8 cellular contexts compared by ENCODE assay signal in the genomic region with DNA sequence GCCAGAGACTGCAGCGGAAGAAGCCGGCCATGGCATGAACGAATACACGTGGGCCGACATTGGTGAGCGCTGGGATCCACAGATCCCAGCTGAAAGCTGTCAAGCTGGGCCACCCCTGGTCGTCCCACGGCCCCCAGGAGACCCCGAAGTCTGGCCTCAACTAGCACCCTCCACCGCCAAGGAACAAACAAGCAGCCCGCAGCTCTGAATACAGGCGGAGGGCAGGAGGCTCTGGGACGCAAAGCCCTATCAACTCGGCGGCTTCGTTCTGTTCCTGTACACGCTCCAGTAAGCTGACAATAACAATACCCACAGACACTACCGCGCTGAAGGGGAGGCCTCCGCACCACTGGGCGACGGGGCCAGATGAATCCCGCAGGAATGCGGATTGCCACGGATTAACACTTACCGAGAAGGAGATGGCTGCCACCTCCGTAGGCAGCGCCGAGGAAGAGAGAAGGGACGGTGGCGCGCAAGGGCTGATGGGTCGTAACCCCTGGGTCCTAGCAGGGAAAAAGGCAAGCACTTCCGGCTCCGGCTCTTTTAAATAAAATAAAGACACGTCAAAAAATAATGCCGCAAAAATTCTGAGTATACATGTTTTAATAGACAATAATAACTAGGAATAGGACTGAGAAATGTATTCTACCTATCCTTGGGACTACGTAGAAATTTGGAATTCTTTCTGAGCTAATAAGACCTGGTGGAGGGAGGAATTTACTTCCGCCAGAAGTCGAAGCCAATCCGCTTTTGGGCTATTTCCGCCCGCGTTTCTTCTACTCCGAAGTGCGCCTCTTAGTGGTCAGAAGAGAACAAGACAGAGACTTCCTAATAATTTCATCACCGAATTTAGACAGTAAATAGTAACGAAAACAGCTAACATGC. TPM values are rescaled to one million over a fixed set of nuclear protein-coding genes. Genes with fewer than 3 reads are reported as not detected.
A peak's percentile ranks its signal among the peaks of the same experiment; 100 is the strongest.
DNase-seq lines count a peak whose midpoint lies in the region; ATAC-seq and TF ChIP-seq lines count a peak whose summit lies in the region.

A gene (minus strand): TSS at position 481 of the 885 bp plus-strand sequence. CDS start 1,328 bp downstream, outside the sequence.

- peaks cover 29% of the 10 kb centered on the region for H3K4me1 Mint-ChIP-seq in progenitor cell of endocrine pancreas (ENCODE audit: low read depth)

- ATAC-seq in HG02884 (IDR thresholded peaks at IDR 0.05; ENCODE audit: unreplicated experiment), result peak; percentile 81

- intact Hi-C loops in T-helper 1 cell treated with Interleukin-12 subunit alpha and Interleukin-12 subunit beta and Interleukin-4 antibody, amounts not matched to agents 30 ng/mL and 1 ng/mL, for 36 hours (cut with micrococcal nuclease), result loop anchor here (1.0 to 10.0 kb wide), 18 partner anchors 27 to 1569 kb away; a partner anchor contains a TSS
- intact Hi-C loops in left ventricle myocardium inferior (cut with micrococcal nuclease), result no loop called here

- H3K9me3 Mint-ChIP-seq in progenitor cell of endocrine pancreas (ENCODE audit: low read depth), result no peaks in the 10 kb centered on the region

- H3K27ac ChIP-seq in left ventricle myocardium inferior (replicated peaks), result peak within 1 kb of the TSS; percentile 94

- DNase-seq in GM13976 (ENCODE audit: low spot score), result peak; percentile 86
- DNase-seq in NCI-H146 treated with DMSO at 0.1 percent for 48 hours (lab: John Stamatoyannopoulos, UW; ENCODE audit: unreplicated experiment), result peak; percentile 90
- peak; percentile 97 for DNase-seq in amniotic epithelial cell (ENCODE audit: low read depth)
- DNase-seq in left ventricle myocardium inferior, result peak; percentile 89
- DNase-seq in progenitor cell of endocrine pancreas (ENCODE audit: low spot score, unreplicated experiment), result peak; percentile 43
- DNase-seq in ureter (ENCODE audit: low spot score), result peak; percentile 90

- H3K27me3 Mint-ChIP-seq in progenitor cell of endocrine pancreas, result no peaks in the 10 kb centered on the region

- peaks cover 33% of the 10 kb centered on the region for H3K36me3 ChIP-seq in left ventricle myocardium inferior

- H3K4me3 ChIP-seq in left ventricle myocardium inferior, result peak within 1 kb of the TSS; percentile 80

- TF ChIP-seq CTCF in GM13976 (IDR thresholded peaks at IDR 0.05; ENCODE audit: borderline replicate concordance, control extremely low read depth, extremely low read depth, insufficient read depth, missing control alignments) (peak; percentile 70), left ventricle myocardium inferior (IDR thresholded peaks at IDR 0.05; ENCODE audit: borderline replicate concordance) (peak; percentile 88), progenitor cell of endocrine pancreas (IDR thresholded peaks at IDR 0.05; ENCODE audit: unreplicated experiment) (peak; percentile 83)

- peak within 1 kb of the TSS; percentile 100 for H3K27ac Mint-ChIP-seq in progenitor cell of endocrine pancreas

- peak within 1 kb of the TSS; percentile 98 for H3K4me3 Mint-ChIP-seq in progenitor cell of endocrine pancreas (ENCODE audit: low read depth)

- H3K9me3 ChIP-seq in left ventricle myocardium inferior (replicated peaks), result no peaks in the 10 kb centered on the region

- in situ Hi-C loops in GM13976 (cut with MboI; ENCODE audit: low sequenced_read_pairs, unreplicated experiment), result no loop called here

- H3K4me1 ChIP-seq in left ventricle myocardium inferior, result peaks cover 47% of the 10 kb centered on the region

- H3K36me3 Mint-ChIP-seq in progenitor cell of endocrine pancreas (ENCODE audit: insufficient read depth), result peaks cover 22% of the 10 kb centered on the region

- no peaks in the 10 kb centered on the region for H3K27me3 ChIP-seq in left ventricle myocardium inferior (ENCODE audit: low read depth)

RNA-seq across cellular contexts. Expression of the gene that starts here (rescaled TPM):
- total RNA-seq in T-helper 1 cell treated with Interleukin-12 subunit alpha and Interleukin-12 subunit beta and Interleukin-4 antibody, amounts not matched to agents 30 ng/mL and 1 ng/mL, for 36 hours, result 1,560 and 1,604 TPM in 2 replicates
- total RNA-seq in left ventricle myocardium inferior, result 880 TPM
- 1,626 and 1,662 TPM in 2 replicates for total RNA-seq in progenitor cell of endocrine pancreas
- 2,253 TPM for total RNA-seq in ureter

Comparison
In these comparisons a context has a peak if more than half of its experiments do, and no peak if none do; other contexts are left out.
1. Peak in every context shown above with its lines: DNase-seq, ATAC-seq, H3K4me3 ChIP-seq and H3K27ac ChIP-seq.
2. DNase-seq: peak in every context shown above with its lines; median percentile 97 in amniotic epithelial cell; 90 in NCI-H146 treated with DMSO at 0.1 percent for 48 hours; 90 in ureter; 89 in left ventricle myocardium inferior; 86 in GM13976; 43 in progenitor cell of endocrine pancreas.